ENCODE assay signal across 8 cellular contexts in the genomic region with DNA sequence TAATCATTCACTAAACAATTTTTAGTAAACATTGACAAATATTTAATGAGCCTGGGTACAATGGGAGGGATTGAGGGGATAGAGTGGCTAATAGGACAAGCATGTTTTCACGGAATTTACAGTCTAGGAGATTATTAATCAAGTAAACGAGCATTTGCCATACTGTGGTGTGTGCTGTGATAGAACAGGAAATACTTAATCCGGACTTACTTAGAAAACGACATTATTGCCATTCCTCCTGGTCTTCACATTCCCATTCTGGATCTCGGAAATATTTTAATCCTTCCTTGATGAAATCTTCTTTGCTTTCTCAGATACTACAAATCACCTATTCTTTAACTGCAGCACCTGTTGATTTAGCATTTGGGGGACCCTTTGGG. TPM values are rescaled to one million over a fixed set of nuclear protein-coding genes. Genes with fewer than 3 reads are reported as not detected.
DNase-seq lines count a peak whose midpoint lies in the region; ATAC-seq, FAIRE-seq and TF ChIP-seq lines count a peak whose summit lies in the region.

No MANE protein-coding gene starts in this region.

- intact Hi-C loops in K562 (cut with micrococcal nuclease), result loop anchor here (5.0 kb wide), 1 partner anchor 136 kb away; no protein-coding TSS in a partner anchor

- FAIRE-seq in K562 (lab: Jason Lieb, UNC), result no peak

- peaks cover 46% of the 10 kb centered on the region for H3K79me2 ChIP-seq in K562 (ENCODE audit: control insufficient read depth, insufficient read depth, low read length)

- no peaks in the 10 kb centered on the region; the same call in 1 of the 2 replicates for H4K20me1 ChIP-seq in K562 (replicated peaks; ENCODE audit: control insufficient read depth, insufficient read depth, low read length)

- 4% methylated on average over 5 of the region's 5 CpGs for WGBS in K562 (ENCODE audit: insufficient coverage, low coverage, missing lambda C conversion rate)

- H3K9me3 Mint-ChIP-seq in HFFc6, result no peaks in the 10 kb centered on the region

- H3K4me1 ChIP-seq in K562 (replicated peaks in 1 of 2; ENCODE audit: control insufficient read depth in 2 of 2, insufficient read depth in 2 of 2, low read length in 2 of 2), result peaks cover 13 to 14% of the 10 kb centered on the region in 2 experiments

- peak overlapping the region; percentile 86 for H3K4me2 ChIP-seq in K562 (ENCODE audit: insufficient read depth, low read length)

- no peak for TF ChIP-seq RAD21 in K562 (CRISPR knock-in tag; conservative IDR thresholded peaks at IDR 0.05 in 1 of 2, IDR thresholded peaks at IDR 0.05 in 1 of 2)

- DNase-seq in AG09309 (ENCODE audit: low read depth) (no peak), HFFc6 (no peak), K562 (ENCODE audit: extremely low read depth in 1 of 4, low spot score in 3 of 4) (no peak), lung microvascular endothelial cell (ENCODE audit: low read depth in 2 of 2) (peak; percentile 8 to 35), caudate nucleus (lab: John Stamatoyannopoulos, UW) (no peak), HPDE6-E6E7 (ENCODE audit: extremely low spot score) (no peak)
- no peak for DNase-seq in effector CD8-positive, alpha-beta T cell (lab: John Stamatoyannopoulos, UW)

- peak overlapping the region; percentile 91 for H3K27ac Mint-ChIP-seq in HFFc6

- H3K36me3 Mint-ChIP-seq in HFFc6 (ENCODE audit: low read depth), result 0 out of 2 replicates have a peak, but pooled peaks cover 5% of the 10 kb centered on the region

- no peak overlapping the region for H2AFZ ChIP-seq in K562 (ENCODE audit: low read depth, low read length)

- BruUV-seq in K562 (replicated peaks; lab: Mats Ljungman, UMichigan), result TSS peak; percentile 83

- H3K36me3 ChIP-seq in K562 (ENCODE audit: control insufficient read depth, insufficient read depth, low read length), result peaks cover 15% of the 10 kb centered on the region

- peak overlapping the region; percentile 98 for H3K4me3 ChIP-seq in AG09309 (ENCODE audit: control insufficient read depth, low read depth, low read length)
- peak overlapping the region; percentile 85 for H3K4me3 ChIP-seq in K562

- ATAC-seq in K562 (no peak), HG03521 (IDR thresholded peaks at IDR 0.05; ENCODE audit: unreplicated experiment) (no peak)

- H3K4me1 Mint-ChIP-seq in HFFc6 (ENCODE audit: low read depth), result peaks cover 17% of the 10 kb centered on the region

- H3K9me3 ChIP-seq in K562 (replicated peaks; ENCODE audit: control insufficient read depth, insufficient read depth, low read depth, low read length), result no peaks in the 10 kb centered on the region

- H3K27ac ChIP-seq in K562 (ENCODE audit: extremely low read depth, low read depth, low read length) (peak overlapping the region; percentile 79), caudate nucleus (ENCODE audit: low read depth, low read length) (no peak overlapping the region)

- no peak for TF ChIP-seq EP300 in K562 (IDR thresholded peaks at IDR 0.05; ENCODE audit: low read length)

- POLR2A ChIA-PET in K562 (lab: Yijun Ruan, JAX), result interaction anchor here (0.8 to 1.3 kb wide), 2 partner anchors 8 to 144 kb away, joined by 3 to 7 read pairs; no protein-coding TSS in a partner anchor

- peak overlapping the region; percentile 97 for H3K4me3 Mint-ChIP-seq in HFFc6

- in situ Hi-C loops in K562 (cut with MboI), result no loop called here

- TF ChIP-seq POLR2A in K562 (conservative IDR thresholded peaks at IDR 0.05), result no peak

- H3K27me3 ChIP-seq in K562 (ENCODE audit: control insufficient read depth in 2 of 2, insufficient read depth in 2 of 2, low read length in 2 of 2), result no peaks in the 10 kb centered on the region

- TF ChIP-seq CTCF in AG09309 (IDR thresholded peaks at IDR 0.05; ENCODE audit: control insufficient read depth, insufficient read depth, low read depth, low read length, missing control alignments) (no peak), HFFc6 (IDR thresholded peaks at IDR 0.05) (no peak), K562 (IDR thresholded peaks at IDR 0.05 in 2 of 3, conservative IDR thresholded peaks at IDR 0.05 in 1 of 3; ENCODE audit: insufficient read depth in 2 of 3, low read depth in 1 of 3, low read length in 3 of 3) (no peak)

- H3K9ac ChIP-seq in K562 (ENCODE audit: insufficient read depth in 1 of 2, low read depth in 2 of 2, low read length in 2 of 2), result peak overlapping the region; percentile 48 to 87; a peak in 3 of 4 replicates

- peaks cover 2% of the 10 kb centered on the region for H3K9me1 ChIP-seq in K562 (ENCODE audit: control insufficient read depth, insufficient read depth, low read length)

- CTCF ChIA-PET in K562 (lab: Yijun Ruan, JAX; ENCODE audit: low intra/inter-chr PET ratio), result interaction anchor here (0.5 to 1.1 kb wide), 2 partner anchors 40 to 136 kb away, joined by 3 to 9 read pairs; no protein-coding TSS in a partner anchor

- H3K27me3 Mint-ChIP-seq in HFFc6 (ENCODE audit: insufficient read depth), result no peaks in the 10 kb centered on the region

RNA-seq across cellular contexts. Expression of gene TTLL4, which starts 0.9 kb away (rescaled TPM):
- 10 to 100 TPM; 16.1 to 19.6 (median 17.0) TPM for total RNA-seq in HFFc6 (2021; fragmentation: NEBNext Ultra II Directional; extraction: Animal tissue kit (Norgen Biotek cat#: 25700))
- 112 and 166 TPM in 2 replicates for total RNA-seq in K562 (2011; cell fraction: chromatin; rRNA removed; ENCODE audit: low replicate concordance)
- 66.4 and 72.5 TPM in 2 replicates for total RNA-seq in K562 (2011; cell fraction: nucleolus; rRNA removed)
- 68.0 and 77.2 TPM in 2 replicates for total RNA-seq in K562 (2011; cell fraction: nucleoplasm; rRNA removed)
- total RNA-seq in K562 (2014; rRNA removed) (12.6 and 26.0 TPM in 2 replicates), K562 (2014; rRNA removed; fragmentation: Illumina TruSeq; extraction: Trizol) (19.6 and 21.5 TPM in 2 replicates), K562 (2015; rRNA removed; fragmentation: Illumina TruSeq; extraction: Trizol) (19.9 and 20.2 TPM in 2 replicates), K562 (2021) (46.3 and 53.2 TPM in 2 replicates), lung microvascular endothelial cell (4.1 and 5.8 TPM in 2 replicates)
- polyA plus RNA-seq in K562 (2011; rRNA removed) (41.4 and 49.7 TPM in 2 replicates), K562 (2014; fragmentation: Illumina TruSeq; extraction: Trizol) (56.8 and 67.5 TPM in 2 replicates), K562 (2014; fragmentation: Nextera tagmentation; extraction: Ambion mirVana) (10 to 100 TPM; 20.3 to 30.8 TPM), K562 (2014; rRNA removed) (24.5 and 35.3 TPM in 2 replicates)
- 34.6 and 41.2 TPM in 2 replicates for polyA plus RNA-seq in K562 (2011; cell fraction: cytosol; rRNA removed)
- polyA plus RNA-seq in K562 (2011; cell fraction: nucleus; rRNA removed), result 145 and 169 TPM in 2 replicates
- 26.2 and 40.2 TPM in 2 replicates for polyA plus RNA-seq in K562 (2012)
- polyA minus RNA-seq in K562 (2011; rRNA and poly(A)+ RNA removed), result 42.0 and 59.3 TPM in 2 replicates
- polyA minus RNA-seq in K562 (2011; cell fraction: cytosol; rRNA and poly(A)+ RNA removed), result 21.1 and 24.5 TPM in 2 replicates
- polyA minus RNA-seq in K562 (2011; cell fraction: nucleus; rRNA and poly(A)+ RNA removed), result 40.5 and 51.9 TPM in 2 replicates

RNA-seq across cellular contexts. Expression of gene STK36, which starts 39.7 kb away (rescaled TPM):
- total RNA-seq in HFFc6 (2021; fragmentation: NEBNext Ultra II Directional; extraction: Animal tissue kit (Norgen Biotek cat#: 25700)), result 10 to 100 TPM; 20.0 to 31.0 (median 23.8) TPM
- 93.3 and 145 TPM in 2 replicates for total RNA-seq in K562 (2011; cell fraction: chromatin; rRNA removed; ENCODE audit: low replicate concordance)
- 40.4 and 45.0 TPM in 2 replicates for total RNA-seq in K562 (2011; cell fraction: nucleolus; rRNA removed)
- 42.6 and 50.0 TPM in 2 replicates for total RNA-seq in K562 (2011; cell fraction: nucleoplasm; rRNA removed)
- total RNA-seq in K562 (2014; rRNA removed), result 3.8 and 5.2 TPM in 2 replicates
- 4.1 and 6.3 TPM in 2 replicates for total RNA-seq in K562 (2014; rRNA removed; fragmentation: Illumina TruSeq; extraction: Trizol)
- total RNA-seq in K562 (2015; rRNA removed; fragmentation: Illumina TruSeq; extraction: Trizol), result 4.1 and 4.5 TPM in 2 replicates
- total RNA-seq in K562 (2021), result 9.3 and 9.6 TPM in 2 replicates
- polyA plus RNA-seq in K562 (2011; rRNA removed), result 12.4 and 22.4 TPM in 2 replicates
- polyA plus RNA-seq in K562 (2011; cell fraction: cytosol; rRNA removed), result 9.2 and 11.0 TPM in 2 replicates
- polyA plus RNA-seq in K562 (2011; cell fraction: nucleus; rRNA removed), result 219 and 220 TPM in 2 replicates
- polyA plus RNA-seq in K562 (2012), result 5.5 and 8.3 TPM in 2 replicates
- polyA plus RNA-seq in K562 (2014; fragmentation: Illumina TruSeq; extraction: Trizol), result 6.5 and 9.6 TPM in 2 replicates
- polyA plus RNA-seq in K562 (2014; fragmentation: Nextera tagmentation; extraction: Ambion mirVana), result 1 to 10 TPM; 3.5 to 6.7 TPM
- 9.7 and 10.3 TPM in 2 replicates for polyA plus RNA-seq in K562 (2014; rRNA removed)
- 10.5 and 11.9 TPM in 2 replicates for polyA minus RNA-seq in K562 (2011; rRNA and poly(A)+ RNA removed)
- polyA minus RNA-seq in K562 (2011; cell fraction: cytosol; rRNA and poly(A)+ RNA removed), result 5.3 and 6.7 TPM in 2 replicates
- 19.5 and 29.4 TPM in 2 replicates for polyA minus RNA-seq in K562 (2011; cell fraction: nucleus; rRNA and poly(A)+ RNA removed)
- total RNA-seq in lung microvascular endothelial cell, result 3.7 and 6.9 TPM in 2 replicates

RNA-seq across cellular contexts. Expression of gene RNF25, which starts 39.7 kb away (rescaled TPM):
- total RNA-seq in HFFc6 (2021; fragmentation: NEBNext Ultra II Directional; extraction: Animal tissue kit (Norgen Biotek cat#: 25700)), result 10 to 100 TPM; 32.7 to 47.9 (median 39.2) TPM
- total RNA-seq in K562 (2011; cell fraction: chromatin; rRNA removed; ENCODE audit: low replicate concordance), result 12.4 and 31.3 TPM in 2 replicates
- 21.2 and 25.3 TPM in 2 replicates for total RNA-seq in K562 (2011; cell fraction: nucleolus; rRNA removed)
- total RNA-seq in K562 (2011; cell fraction: nucleoplasm; rRNA removed), result 14.1 and 22.4 TPM in 2 replicates
- total RNA-seq in K562 (2014; rRNA removed) (17.0 and 30.0 TPM in 2 replicates), K562 (2014; rRNA removed; fragmentation: Illumina TruSeq; extraction: Trizol) (15.5 and 18.2 TPM in 2 replicates), K562 (2015; rRNA removed; fragmentation: Illumina TruSeq; extraction: Trizol) (15.3 and 24.6 TPM in 2 replicates), K562 (2021) (19.0 and 20.5 TPM in 2 replicates), lung microvascular endothelial cell (28.5 and 36.7 TPM in 2 replicates)
- polyA plus RNA-seq in K562 (2011; rRNA removed) (45.9 and 49.8 TPM in 2 replicates), K562 (2014; fragmentation: Illumina TruSeq; extraction: Trizol) (19.7 and 30.1 TPM in 2 replicates), K562 (2014; fragmentation: Nextera tagmentation; extraction: Ambion mirVana) (1 to 10 TPM; 2.3 to 10.0 TPM), K562 (2014; rRNA removed) (26.5 and 26.6 TPM in 2 replicates)
- polyA plus RNA-seq in K562 (2011; cell fraction: cytosol; rRNA removed), result 24.3 and 40.6 TPM in 2 replicates
- polyA plus RNA-seq in K562 (2011; cell fraction: nucleus; rRNA removed), result 40.5 and 63.9 TPM in 2 replicates
- 16.7 and 22.6 TPM in 2 replicates for polyA plus RNA-seq in K562 (2012)
- 31.3 and 33.2 TPM in 2 replicates for polyA minus RNA-seq in K562 (2011; rRNA and poly(A)+ RNA removed)
- 6.3 and 21.5 TPM in 2 replicates for polyA minus RNA-seq in K562 (2011; cell fraction: cytosol; rRNA and poly(A)+ RNA removed)
- polyA minus RNA-seq in K562 (2011; cell fraction: nucleus; rRNA and poly(A)+ RNA removed), result 5.9 and 9.6 TPM in 2 replicates

RNA-seq across cellular contexts. Expression of gene BCS1L, which starts 52.1 kb away (rescaled TPM):
- total RNA-seq in HFFc6 (2021; fragmentation: NEBNext Ultra II Directional; extraction: Animal tissue kit (Norgen Biotek cat#: 25700)), result 10 to 100 TPM; 32.9 to 43.5 (median 35.8) TPM
- 85.6 and 126 TPM in 2 replicates for total RNA-seq in K562 (2011; cell fraction: chromatin; rRNA removed; ENCODE audit: low replicate concordance)
- total RNA-seq in K562 (2011; cell fraction: nucleolus; rRNA removed), result 75.8 and 79.0 TPM in 2 replicates
- 81.7 and 82.7 TPM in 2 replicates for total RNA-seq in K562 (2011; cell fraction: nucleoplasm; rRNA removed)
- total RNA-seq in K562 (2014; rRNA removed), result 41.1 and 43.6 TPM in 2 replicates
- 33.9 and 37.6 TPM in 2 replicates for total RNA-seq in K562 (2014; rRNA removed; fragmentation: Illumina TruSeq; extraction: Trizol)
- total RNA-seq in K562 (2015; rRNA removed; fragmentation: Illumina TruSeq; extraction: Trizol), result 43.8 and 46.9 TPM in 2 replicates
- total RNA-seq in K562 (2021), result 52.6 and 56.7 TPM in 2 replicates
- polyA plus RNA-seq in K562 (2011; rRNA removed), result 55.1 and 56.7 TPM in 2 replicates
- 69.3 and 108 TPM in 2 replicates for polyA plus RNA-seq in K562 (2011; cell fraction: cytosol; rRNA removed)
- polyA plus RNA-seq in K562 (2011; cell fraction: nucleus; rRNA removed), result 162 and 234 TPM in 2 replicates
- 40.2 and 56.5 TPM in 2 replicates for polyA plus RNA-seq in K562 (2012)
- 48.0 and 61.3 TPM in 2 replicates for polyA plus RNA-seq in K562 (2014; fragmentation: Illumina TruSeq; extraction: Trizol)
- polyA plus RNA-seq in K562 (2014; fragmentation: Nextera tagmentation; extraction: Ambion mirVana), result 100 to 1,000 TPM in 1 of 2 experiments, 10 to 100 TPM in 1; 83.2 to 103 TPM
- 64.8 and 72.7 TPM in 2 replicates for polyA plus RNA-seq in K562 (2014; rRNA removed)
- polyA minus RNA-seq in K562 (2011; rRNA and poly(A)+ RNA removed), result 31.4 and 41.5 TPM in 2 replicates
- polyA minus RNA-seq in K562 (2011; cell fraction: cytosol; rRNA and poly(A)+ RNA removed), result 16.0 and 28.2 TPM in 2 replicates
- polyA minus RNA-seq in K562 (2011; cell fraction: nucleus; rRNA and poly(A)+ RNA removed), result 27.7 and 35.0 TPM in 2 replicates
- total RNA-seq in lung microvascular endothelial cell, result 19.2 and 24.4 TPM in 2 replicates

RNA-seq across cellular contexts. Expression of gene ZNF142, which starts 52.1 kb away (rescaled TPM):
- 10 to 100 TPM; 21.2 to 24.9 (median 23.5) TPM for total RNA-seq in HFFc6 (2021; fragmentation: NEBNext Ultra II Directional; extraction: Animal tissue kit (Norgen Biotek cat#: 25700))
- total RNA-seq in K562 (2011; cell fraction: chromatin; rRNA removed; ENCODE audit: low replicate concordance), result 24.0 and 65.8 TPM in 2 replicates
- total RNA-seq in K562 (2011; cell fraction: nucleolus; rRNA removed), result 35.1 and 47.0 TPM in 2 replicates
- total RNA-seq in K562 (2011; cell fraction: nucleoplasm; rRNA removed), result 30.9 and 31.5 TPM in 2 replicates
- total RNA-seq in K562 (2014; rRNA removed) (8.1 and 13.8 TPM in 2 replicates), K562 (2014; rRNA removed; fragmentation: Illumina TruSeq; extraction: Trizol) (4.0 and 4.1 TPM in 2 replicates), K562 (2015; rRNA removed; fragmentation: Illumina TruSeq; extraction: Trizol) (4.5 and 5.2 TPM in 2 replicates), K562 (2021) (25.4 and 26.1 TPM in 2 replicates), lung microvascular endothelial cell (3.3 and 6.2 TPM in 2 replicates)
- polyA plus RNA-seq in K562 (2011; rRNA removed) (2.4 and 4.2 TPM in 2 replicates), K562 (2014; fragmentation: Illumina TruSeq; extraction: Trizol) (12.2 and 12.9 TPM in 2 replicates), K562 (2014; fragmentation: Nextera tagmentation; extraction: Ambion mirVana) (1 to 10 TPM in 1 of 2 experiments, under 1 TPM in 1; 0.50 to 1.3 TPM), K562 (2014; rRNA removed) (7.0 and 7.3 TPM in 2 replicates)
- polyA plus RNA-seq in K562 (2011; cell fraction: cytosol; rRNA removed), result 3.5 and 4.3 TPM in 2 replicates
- polyA plus RNA-seq in K562 (2011; cell fraction: nucleus; rRNA removed), result 12.9 and 32.2 TPM in 2 replicates
- polyA plus RNA-seq in K562 (2012), result 8.3 and 9.9 TPM in 2 replicates
- polyA minus RNA-seq in K562 (2011; rRNA and poly(A)+ RNA removed), result 6.0 and 6.3 TPM in 2 replicates
- 9.3 and 9.6 TPM in 2 replicates for polyA minus RNA-seq in K562 (2011; cell fraction: cytosol; rRNA and poly(A)+ RNA removed)
- polyA minus RNA-seq in K562 (2011; cell fraction: nucleus; rRNA and poly(A)+ RNA removed), result 20.1 and 24.5 TPM in 2 replicates

Comparison
In these comparisons a context has a peak if more than half of its experiments do, and no peak if none do; other contexts are left out.
1. DNase-seq: peak in lung microvascular endothelial cell (2 of 2); none in AG09309 (single experiment), HFFc6 (single experiment), K562 (0 of 4), caudate nucleus (0 of 61), HPDE6-E6E7 (single experiment) and effector CD8-positive, alpha-beta T cell (single experiment).